Comparison of ENCODE assay signal across 1 cellular context in the genomic region with DNA sequence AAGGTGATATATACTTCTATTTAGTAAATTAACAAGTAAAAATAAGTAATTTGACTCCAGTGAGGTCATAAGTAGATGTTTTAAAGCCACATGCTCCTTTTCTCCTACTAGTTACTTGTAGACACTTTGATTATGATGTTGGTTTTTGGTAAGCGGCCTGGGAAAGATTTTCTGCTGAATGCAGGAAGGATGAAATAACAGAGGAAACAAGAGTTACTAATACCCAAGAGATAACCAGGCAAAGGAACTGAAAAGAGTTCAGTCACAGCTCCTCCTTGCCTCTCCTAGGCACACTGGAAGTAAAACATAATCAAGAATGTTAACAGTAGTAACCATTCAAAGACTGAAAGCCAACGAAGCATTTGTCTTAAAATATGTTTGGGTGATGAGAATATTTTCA.
TF ChIP-seq lines count a peak whose summit lies in the region.

No MANE protein-coding gene starts in this region.

TF ChIP-seq in GM12878, 131 proteins besides CTCF, POLR2A, EP300 and RAD21 (continued from another document):
- TF ChIP-seq ZNF217 (IDR thresholded peaks at IDR 0.05) (peak; percentile 30; the same call in 1 of the 2 replicates), ZZZ3 (IDR thresholded peaks at IDR 0.05; ENCODE audit: control insufficient read depth, insufficient read length, low read depth) (no peak), EED (IDR thresholded peaks at IDR 0.05; ENCODE audit: low read depth) (no peak), CBX3 (IDR thresholded peaks at IDR 0.05; ENCODE audit: borderline replicate concordance, low read depth) (no peak), ZNF24 (IDR thresholded peaks at IDR 0.05) (0 out of 2 replicates have a peak, but pooled peaks have one; percentile 20), ATF7 (IDR thresholded peaks at IDR 0.05; ENCODE audit: low read depth) (peak; percentile 27; the same call in 1 of the 2 replicates)
